In genomic region chr13:87671824-87672603, GRCh38 we compare ENCODE assay signal across 9 cellular contexts. TPM values are rescaled to one million over a fixed set of nuclear protein-coding genes. Genes with fewer than 3 reads are reported as not detected.
DNase-seq lines count a peak whose midpoint lies in the region; ATAC-seq and TF ChIP-seq lines count a peak whose summit lies in the region.
"Had no signal": no experiment of that assay in that cellular context is flagged by ENCODE, and none has a peak within 500 bp of the region (broad histone marks: within the 10 kb centered on the region; RNA-seq: fewer than 3 reads in every experiment).

No MANE protein-coding gene starts in this region.

- ATAC-seq in activated CD8-positive, alpha-beta memory T cell treated with anti-CD3 and anti-CD28 coated beads, Interleukin-2, amount 10 ng/mL, durations not matched to agents 7 days and 5 days, result no peak
- no peak for ATAC-seq in HG03521 (IDR thresholded peaks at IDR 0.05; ENCODE audit: unreplicated experiment)

- CTCF ChIA-PET in activated CD8-positive, alpha-beta memory T cell treated with anti-CD3 and anti-CD28 coated beads, Interleukin-2, amount 10 ng/mL, durations not matched to agents 7 days and 5 days (lab: Charles Lee), result interaction anchor here (1.2 kb wide), 1 partner anchor 14 kb away, joined by 3 read pairs; no protein-coding TSS in a partner anchor

- H3K4me1 Mint-ChIP-seq in activated CD8-positive, alpha-beta memory T cell treated with anti-CD3 and anti-CD28 coated beads, Interleukin-2, amount 10 ng/mL, durations not matched to agents 7 days and 5 days, result peaks cover 4% of the 10 kb centered on the region

- peaks cover 2% of the 10 kb centered on the region for H3K9me3 Mint-ChIP-seq in activated CD8-positive, alpha-beta memory T cell treated with anti-CD3 and anti-CD28 coated beads, Interleukin-2, amount 10 ng/mL, durations not matched to agents 7 days and 5 days (ENCODE audit: low read depth)

- intact Hi-C loops in sigmoid colon (cut with DNase I), result no loop called here

- peaks cover 7% of the 10 kb centered on the region for H3K36me3 Mint-ChIP-seq in activated CD8-positive, alpha-beta memory T cell treated with anti-CD3 and anti-CD28 coated beads, Interleukin-2, amount 10 ng/mL, durations not matched to agents 7 days and 5 days

- TF ChIP-seq POLR2A in sigmoid colon (IDR thresholded peaks at IDR 0.05), result no peak

- no peak for TF ChIP-seq EP300 in sigmoid colon (IDR thresholded peaks at IDR 0.05)

- peak; percentile 56 for DNase-seq in activated CD8-positive, alpha-beta memory T cell treated with anti-CD3 and anti-CD28 coated beads for 24 hours
- no peak for DNase-seq in activated CD8-positive, alpha-beta memory T cell treated with anti-CD3 and anti-CD28 coated beads, Interleukin-2, amount 50 U/mL, for 4 hours
- DNase-seq in activated CD8-positive, alpha-beta memory T cell treated with anti-CD3 and anti-CD28 coated beads, Interleukin-2, amount 10 ng/mL, durations not matched to agents 7 days and 5 days, result no peak
- DNase-seq in right atrium auricular region (ENCODE audit: low spot score), result no peak
- no peak for DNase-seq in sigmoid colon
- no peak for DNase-seq in 8988T
- no peak for DNase-seq in NCI-H1694 (lab: John Stamatoyannopoulos, UW)

- H3K4me3 ChIP-seq in right atrium auricular region (peak overlapping the region; percentile 27 to 56), sigmoid colon (peak overlapping the region; percentile 32 to 60 (median 52))

- H3K9me3 ChIP-seq in right atrium auricular region, result no peaks in the 10 kb centered on the region
- H3K9me3 ChIP-seq in sigmoid colon, result no peaks in the 10 kb centered on the region

- peaks cover 0 to 31% of the 10 kb centered on the region in 2 donors for H3K4me1 ChIP-seq in right atrium auricular region
- peaks cover 0 to 42% (median 29%) of the 10 kb centered on the region in 4 donors for H3K4me1 ChIP-seq in sigmoid colon

- H3K27me3 ChIP-seq in right atrium auricular region, result peaks cover 7 to 24% of the 10 kb centered on the region in 2 donors
- H3K27me3 ChIP-seq in sigmoid colon, result peaks cover 26 to 95% (median 49%) of the 10 kb centered on the region in 3 donors

- TF ChIP-seq CTCF in right atrium auricular region (IDR thresholded peaks at IDR 0.05) (no peak), sigmoid colon (IDR thresholded peaks at IDR 0.05) (no peak)

- no peak overlapping the region for H3K27ac Mint-ChIP-seq in activated CD8-positive, alpha-beta memory T cell treated with anti-CD3 and anti-CD28 coated beads, Interleukin-2, amount 10 ng/mL, durations not matched to agents 7 days and 5 days

- peaks cover 48% of the 10 kb centered on the region for H3K27me3 Mint-ChIP-seq in activated CD8-positive, alpha-beta memory T cell treated with anti-CD3 and anti-CD28 coated beads, Interleukin-2, amount 10 ng/mL, durations not matched to agents 7 days and 5 days

- 2 to 3% methylated on average over 81 of the region's 81 CpGs for WGBS in sigmoid colon, 2 donors

- H3K4me3 Mint-ChIP-seq in activated CD8-positive, alpha-beta memory T cell treated with anti-CD3 and anti-CD28 coated beads, Interleukin-2, amount 10 ng/mL, durations not matched to agents 7 days and 5 days, result peak overlapping the region; percentile 26

- H3K27ac ChIP-seq in right atrium auricular region (no peak overlapping the region), sigmoid colon (peak overlapping the region in 2 of 4 donors; percentile 35 to 46)
- H3K27ac ChIP-seq: VCaP had no signal

- H3K36me3 ChIP-seq in right atrium auricular region (no peaks in the 10 kb centered on the region), sigmoid colon (no peaks in the 10 kb centered on the region)

RNA-seq across cellular contexts. Expression of gene SLITRK5, which starts 0.8 kb away (rescaled TPM):
- total RNA-seq in activated CD8-positive, alpha-beta memory T cell treated with anti-CD3 and anti-CD28 coated beads, Interleukin-2, amount 10 ng/mL, durations not matched to agents 7 days and 5 days, result not detected
- total RNA-seq in right atrium auricular region (under 1 TPM; 0.04 to 0.07 TPM), sigmoid colon (1 to 10 TPM in 2 of 4 donors, under 1 TPM in 2; 0.54 to 1.1 (median 0.86) TPM)
- polyA plus RNA-seq in sigmoid colon, result under 1 TPM in 2 of 3 donors, not detected in 1; under 0.01 to 0.06 TPM
